In the genomic region with DNA sequence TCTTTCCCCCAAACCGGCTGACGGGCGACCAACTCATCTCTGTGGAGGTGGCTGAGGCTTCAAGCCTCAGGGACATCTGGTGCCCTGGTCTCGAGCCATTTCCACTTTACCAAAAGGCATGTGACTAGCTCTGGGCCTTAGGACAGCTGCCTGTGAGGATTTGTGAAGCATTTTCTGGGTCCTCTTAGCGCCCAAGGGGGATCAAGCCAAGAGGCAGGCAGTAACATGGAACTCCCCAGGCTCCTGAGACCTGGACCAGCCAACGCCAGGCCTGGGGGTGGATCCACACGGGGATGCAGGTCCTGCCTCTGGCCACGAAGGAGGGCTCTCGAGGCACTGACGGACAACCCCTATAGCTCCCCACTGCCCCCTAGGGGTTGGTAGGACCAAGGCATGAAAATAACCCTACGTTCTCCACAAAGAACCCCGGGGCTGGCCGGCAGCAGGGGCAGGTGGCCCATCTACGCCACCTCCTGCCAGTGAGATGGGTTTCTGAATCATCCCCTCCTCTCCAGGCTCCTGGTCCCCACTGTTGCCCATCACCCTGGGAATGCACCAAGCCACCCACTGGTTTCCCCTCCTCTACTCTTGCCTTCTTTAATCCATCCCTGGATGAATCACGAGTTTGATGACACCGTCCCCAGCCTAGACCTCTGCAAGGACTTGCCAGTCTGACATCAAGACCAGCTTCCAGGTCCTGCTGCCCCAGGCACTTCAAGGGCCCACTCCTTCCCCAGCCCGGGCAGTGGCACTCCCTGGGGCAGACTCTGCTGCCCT, we compare ENCODE assay signal across 8 cellular contexts. TPM values are rescaled to one million over a fixed set of nuclear protein-coding genes. Genes with fewer than 3 reads are reported as not detected.
DNase-seq lines count a peak whose midpoint lies in the region; ATAC-seq and TF ChIP-seq lines count a peak whose summit lies in the region.

No MANE protein-coding gene starts in this region.

- H3K4me3 ChIP-seq in breast epithelium, result no peak overlapping the region
- no peak overlapping the region for H3K4me3 ChIP-seq in ovary

- H3K9me3 ChIP-seq in breast epithelium (no peaks in the 10 kb centered on the region), ovary (no peaks in the 10 kb centered on the region)

- no peaks in the 10 kb centered on the region for H3K27me3 ChIP-seq in breast epithelium
- no peaks in the 10 kb centered on the region for H3K27me3 ChIP-seq in ovary

- ATAC-seq in HG02623 (IDR thresholded peaks at IDR 0.05; ENCODE audit: unreplicated experiment), result no peak
- no peak for ATAC-seq in GM21381 (IDR thresholded peaks at IDR 0.05; ENCODE audit: unreplicated experiment)

- TF ChIP-seq POLR2A in breast epithelium (IDR thresholded peaks at IDR 0.05), result no peak
- TF ChIP-seq POLR2A in ovary (IDR thresholded peaks at IDR 0.05), result no peak

- peak overlapping the region; percentile 21 to 66 for H3K27ac ChIP-seq in breast epithelium
- H3K27ac ChIP-seq in ovary, result no peak overlapping the region

- no peaks in the 10 kb centered on the region for H3K4me1 ChIP-seq in breast epithelium
- H3K4me1 ChIP-seq in ovary (ENCODE audit: insufficient read depth), result no peaks in the 10 kb centered on the region

- TF ChIP-seq EP300 in ovary (IDR thresholded peaks at IDR 0.05), result no peak

- DNase-seq in activated naive CD4-positive, alpha-beta T cell treated with Interleukin-2 at 50 U/mL for 16 hours, result peak; percentile 23
- DNase-seq in activated naive CD4-positive, alpha-beta T cell treated with anti-CD3 and anti-CD28 coated beads, Interleukin-2, amount 50 U/mL, for 16 hours, result no peak
- peak; percentile 14 for DNase-seq in NCI-H510A treated with DMSO at 0.1 percent for 48 hours (lab: John Stamatoyannopoulos, UW)
- DNase-seq in breast epithelium (ENCODE audit: low spot score in 2 of 2), result no peak
- DNase-seq in left kidney (ENCODE audit: low read depth, low spot score), result peak; percentile 66
- no peak for DNase-seq in ovary

- intact Hi-C loops in breast epithelium (cut with DNase I; ENCODE audit: low total_unique reads), result no loop called here
- intact Hi-C loops in ovary (cut with DNase I), result no loop called here

- H3K36me3 ChIP-seq in breast epithelium (no peaks in the 10 kb centered on the region), ovary (no peaks in the 10 kb centered on the region)

- 71 to 88% (median 72%) methylated on average over 13 to 17 of the region's 17 CpGs for WGBS in ovary, 3 donors

- TF ChIP-seq CTCF in breast epithelium (IDR thresholded peaks at IDR 0.05) (peak in 1 of 3 donors; percentile 27), ovary (IDR thresholded peaks at IDR 0.05) (no peak)

RNA-seq across cellular contexts. Expression of a gene that starts 7.0 kb away (rescaled TPM):
- total RNA-seq in breast epithelium, result 10 to 100 TPM; 36.3 to 55.1 (median 42.1) TPM
- total RNA-seq in ovary, result 10 to 100 TPM; 28.6 to 76.1 (median 59.4) TPM
- 10 to 100 TPM; 44.5 to 85.4 TPM for polyA plus RNA-seq in ovary

RNA-seq across cellular contexts. Expression of a gene that starts 37.8 kb away (rescaled TPM):
- 1 to 10 TPM; 1.6 to 3.6 (median 2.9) TPM for total RNA-seq in breast epithelium
- total RNA-seq in ovary, result 10 to 100 TPM in 3 of 7 donors, 1 to 10 TPM in 4; 4.3 to 14.0 (median 9.8) TPM
- 1 to 10 TPM; 6.8 to 8.1 TPM for polyA plus RNA-seq in ovary

RNA-seq across cellular contexts. Expression of a gene that starts 46.5 kb away (rescaled TPM):
- 10 to 100 TPM; 33.6 to 74.1 (median 49.6) TPM for total RNA-seq in breast epithelium
- 10 to 100 TPM; 26.9 to 69.5 (median 44.3) TPM for total RNA-seq in ovary
- polyA plus RNA-seq in ovary, result 10 to 100 TPM; 14.4 to 29.3 TPM

Comparison
In these comparisons a context has a peak if more than half of its experiments do, and no peak if none do; other contexts are left out.
1. DNase-seq: peak in activated naive CD4-positive, alpha-beta T cell treated with Interleukin-2 at 50 U/mL for 16 hours (single experiment), NCI-H510A treated with DMSO at 0.1 percent for 48 hours (single experiment) and left kidney (single experiment); none in activated naive CD4-positive, alpha-beta T cell treated with anti-CD3 and anti-CD28 coated beads, Interleukin-2, amount 50 U/mL, for 16 hours (single experiment), breast epithelium (0 of 2) and ovary (0 of 5).
2. H3K27ac ChIP-seq: peak in breast epithelium (2 of 2); none in ovary (0 of 2).